20 cellular contexts compared by ENCODE assay signal in genomic region chr6:130063806-130064205, GRCh38.
"Had no signal": no experiment of that assay in that cellular context is flagged by ENCODE, and none has a peak within 500 bp of the region (broad histone marks: within the 10 kb centered on the region; RNA-seq: fewer than 3 reads in every experiment).

No MANE protein-coding gene starts in this region.

- H3K27me3 Mint-ChIP-seq: naive thymus-derived CD4-positive, alpha-beta T cell; stimulated activated memory B cell treated with anti-CD40 and anti-IgM and Interleukin-4, amounts not matched to agents 10 μg/mL and 1 μg/mL and 100 μg/mL, for 72 hours had no signal

- H3K4me1 ChIP-seq: gastrocnemius medialis, psoas muscle, right lobe of liver, stomach, transverse colon had no signal

- ATAC-seq: esophagus mucosa; gastrocnemius medialis; left lobe of liver; naive thymus-derived CD4-positive, alpha-beta T cell; psoas muscle; right lobe of liver; stimulated activated memory B cell treated with anti-CD40 and anti-IgM and Interleukin-4, amounts not matched to agents 10 μg/mL and 1 μg/mL and 100 μg/mL, for 72 hours had no signal

- H3K36me3 ChIP-seq: transverse colon had no signal

- DNase-seq: cortex of kidney; dorsolateral prefrontal cortex; effector CD8-positive, alpha-beta T cell; gastrocnemius medialis; islet precursor cell; mammary epithelial cell; naive thymus-derived CD4-positive, alpha-beta T cell; nephron progenitor cell; psoas muscle; retina; right lobe of liver; stimulated activated CD4-positive, alpha-beta T cell treated with anti-CD3 and anti-CD28 coated beads, Interleukin-4, amount 100 ng/mL, for 1 hour; stimulated activated CD8-positive, alpha-beta memory T cell treated with anti-CD3 and anti-CD28 coated beads, Interleukin-4, amount 100 ng/mL, for 48 hours; stomach; substantia nigra; transverse colon had no signal

- H3K27ac ChIP-seq: dorsolateral prefrontal cortex, gastrocnemius medialis, psoas muscle, right lobe of liver, stomach, thoracic aorta, transverse colon had no signal

- H3K4me3 Mint-ChIP-seq: naive thymus-derived CD4-positive, alpha-beta T cell; nephron progenitor cell; stimulated activated memory B cell treated with anti-CD40 and anti-IgM and Interleukin-4, amounts not matched to agents 10 μg/mL and 1 μg/mL and 100 μg/mL, for 72 hours had no signal

- H3K4me1 Mint-ChIP-seq: nephron progenitor cell; stimulated activated memory B cell treated with anti-CD40 and anti-IgM and Interleukin-4, amounts not matched to agents 10 μg/mL and 1 μg/mL and 100 μg/mL, for 72 hours had no signal

- H3K9me3 ChIP-seq: gastrocnemius medialis, psoas muscle, right lobe of liver, stomach, thoracic aorta, transverse colon had no signal

- H3K9me3 Mint-ChIP-seq: naive thymus-derived CD4-positive, alpha-beta T cell; nephron progenitor cell; stimulated activated memory B cell treated with anti-CD40 and anti-IgM and Interleukin-4, amounts not matched to agents 10 μg/mL and 1 μg/mL and 100 μg/mL, for 72 hours had no signal

- H3K27ac Mint-ChIP-seq: stimulated activated memory B cell treated with anti-CD40 and anti-IgM and Interleukin-4, amounts not matched to agents 10 μg/mL and 1 μg/mL and 100 μg/mL, for 72 hours had no signal

- H3K27me3 ChIP-seq: dorsolateral prefrontal cortex, gastrocnemius medialis, right lobe of liver, stomach, transverse colon had no signal

- H3K4me3 ChIP-seq: dorsolateral prefrontal cortex, gastrocnemius medialis, psoas muscle, right lobe of liver, stomach, thoracic aorta, transverse colon had no signal
